ENCODE assay signal across 8 cellular contexts in genomic region chr12:39620664-39621658, GRCh38. TPM values are rescaled to one million over a fixed set of nuclear protein-coding genes. Genes with fewer than 3 reads are reported as not detected.
DNase-seq lines count a peak whose midpoint lies in the region; ATAC-seq and TF ChIP-seq lines count a peak whose summit lies in the region.

No MANE protein-coding gene starts in this region.

- POLR2A ChIA-PET in OCI-LY7 (lab: Charles Lee) = interaction anchor here (0.6 to 2.3 kb wide), 19 partner anchors 8 to 1818 kb away, joined by 3 to 10 read pairs (median 4); no protein-coding TSS in a partner anchor

- H3K9me2 ChIP-seq in GM23248 (ENCODE audit: insufficient read depth) (no peaks in the 10 kb centered on the region), OCI-LY7 (ENCODE audit: insufficient read depth, low read length) (no peaks in the 10 kb centered on the region)

- intact Hi-C loops in OCI-LY7 (cut with micrococcal nuclease; ENCODE audit: unreplicated experiment) (no loop called here), mucosa of descending colon (cut with DNase I, micrococcal nuclease) (no loop called here)

- H3K27me3 ChIP-seq in GM23248 (replicated peaks; ENCODE audit: insufficient read depth) = no peaks in the 10 kb centered on the region

- no peaks in the 10 kb centered on the region for H4K20me1 ChIP-seq in GM23248 (ENCODE audit: insufficient read depth)
- no peaks in the 10 kb centered on the region for H4K20me1 ChIP-seq in OCI-LY7 (ENCODE audit: insufficient read depth, low read length)

- no TSS peak for BruUV-seq in OCI-LY7 (replicated peaks; lab: Mats Ljungman, UMichigan)

- H2AFZ ChIP-seq in GM23248 = peak overlapping the region; percentile 99
- peak overlapping the region; percentile 97 for H2AFZ ChIP-seq in OCI-LY7 (ENCODE audit: low read length)

- in situ Hi-C loops in GM23248 (cut with MboI) (no loop called here), astrocyte of the cerebellum (cut with HindIII; ENCODE audit: low sequenced_read_pairs) (no loop called here)

- H3K27ac ChIP-seq in GM23248 (no peak overlapping the region), OCI-LY7 (ENCODE audit: low read depth, low read length, poor library complexity, severe bottlenecking) (peak overlapping the region; percentile 87), temporal lobe (ENCODE audit: low read depth, low read length) (peak overlapping the region; percentile 67)

- H3K79me2 ChIP-seq in GM23248 (ENCODE audit: insufficient read depth) = no peaks in the 10 kb centered on the region
- H3K79me2 ChIP-seq in OCI-LY7 (ENCODE audit: insufficient read depth, low read depth, low read length) = peaks cover 22% of the 10 kb centered on the region; the same call in 1 of the 2 replicates

- no peak for ATAC-seq in mucosa of descending colon

- H3K4me2 ChIP-seq in GM23248 (ENCODE audit: unreplicated experiment) (peak overlapping the region; percentile 98), OCI-LY7 (ENCODE audit: low read length) (peak overlapping the region; percentile 91)

- CTCF ChIA-PET in OCI-LY7 (lab: Charles Lee; ENCODE audit: unreplicated experiment) = no interaction called here

- H3F3A ChIP-seq in GM23248 (ENCODE audit: insufficient read depth) = peaks cover 19% of the 10 kb centered on the region

- TF ChIP-seq CTCF in GM10266 (IDR thresholded peaks at IDR 0.05; ENCODE audit: control insufficient read depth, insufficient read depth, low read depth, missing control alignments) = no peak
- TF ChIP-seq CTCF in OCI-LY7 (conservative IDR thresholded peaks at IDR 0.05; ENCODE audit: low read length) = no peak
- no peak for TF ChIP-seq CTCF in astrocyte of the cerebellum (IDR thresholded peaks at IDR 0.05; ENCODE audit: low read depth, low read length, missing control alignments)
- no peak for TF ChIP-seq CTCF in mucosa of descending colon (IDR thresholded peaks at IDR 0.05)

- H3K4me1 ChIP-seq in GM23248 (ENCODE audit: insufficient read depth) (0 out of 2 replicates have a peak, but pooled peaks cover 4% of the 10 kb centered on the region), OCI-LY7 (ENCODE audit: insufficient read depth, low read length, poor library complexity, severe bottlenecking) (peaks cover 45% of the 10 kb centered on the region), mucosa of descending colon (ENCODE audit: low read depth) (peaks cover 2% of the 10 kb centered on the region)

- H3K36me3 ChIP-seq in GM23248 (ENCODE audit: low read depth) = no peaks in the 10 kb centered on the region
- H3K36me3 ChIP-seq in OCI-LY7 (ENCODE audit: insufficient read depth, low read length) = no peaks in the 10 kb centered on the region
- H3K36me3 ChIP-seq in mucosa of descending colon (ENCODE audit: low read depth) = no peaks in the 10 kb centered on the region

- no peaks in the 10 kb centered on the region for H3K9me3 ChIP-seq in GM23248 (ENCODE audit: low read depth)
- no peaks in the 10 kb centered on the region for H3K9me3 ChIP-seq in OCI-LY7 (ENCODE audit: low read length)
- no peaks in the 10 kb centered on the region for H3K9me3 ChIP-seq in mucosa of descending colon

- peak overlapping the region; percentile 68 for H3K9ac ChIP-seq in GM23248

- H3K4me3 ChIP-seq in GM23248 (peak overlapping the region; percentile 90), OCI-LY7 (ENCODE audit: low read depth, low read length, poor library complexity, severe bottlenecking) (peak overlapping the region; percentile 74), astrocyte of the cerebellum (ENCODE audit: low read depth, low read length) (peak overlapping the region; percentile 44), mucosa of descending colon (no peak overlapping the region)

- WGBS in GM23248 (ENCODE audit: low coverage in 1 of 2, low lambda C conversion rate in 2 of 2, missing lambda C conversion rate in 2 of 2), 2 experiments = 64 to 65% methylated on average over 11 of the region's 11 CpGs

- DNase-seq in GM10266 (ENCODE audit: extremely low spot score) = peak; percentile 28
- no peak for DNase-seq in GM23248
- peak; percentile 49 for DNase-seq in OCI-LY7 (ENCODE audit: low spot score)
- DNase-seq in astrocyte of the cerebellum (ENCODE audit: low read depth) = no peak
- DNase-seq in mucosa of descending colon = peak in 2 of 3 donors; percentile 36 to 44
- DNase-seq in NCI-H82 treated with DMSO at 0.1 percent for 48 hours (lab: John Stamatoyannopoulos, UW; ENCODE audit: unreplicated experiment) = no peak
- no peak for DNase-seq in NK-92 treated with Interleukin-12 subunit alpha and Interleukin-12 subunit beta, amount 100 ng/mL, for 24 hours (lab: John Stamatoyannopoulos, UW)

RNA-seq across cellular contexts. Expression of gene ABCD2, which starts 1.4 kb away (rescaled TPM):
- 0.11 TPM in 1 of 2 replicates, not detected in the other for total RNA-seq in GM23248 (2014; rRNA removed; shearing (Covaris generic))
- not detected in 2 replicates for polyA plus RNA-seq in GM23248 (2016; fragmentation: Nextera tagmentation; extraction: Ambion mirVana)
- total RNA-seq in OCI-LY7 (2014; rRNA removed; shearing (Covaris generic)) = 1.2 and 1.5 TPM in 2 replicates
- total RNA-seq in OCI-LY7 (2022) (1.9 and 2.4 TPM in 2 replicates), mucosa of descending colon (1 to 10 TPM in 1 of 3 donors, under 1 TPM in 2; 0.52 to 1.1 (median 0.55) TPM), temporal lobe (13.3 TPM)

Comparison
In these comparisons a context has a peak if more than half of its experiments do, and no peak if none do; other contexts are left out.
1. DNase-seq: peak in GM10266 (single experiment), OCI-LY7 (single experiment) and mucosa of descending colon (2 of 3); none in GM23248 (single experiment), astrocyte of the cerebellum (single experiment), NCI-H82 treated with DMSO at 0.1 percent for 48 hours (single experiment) and NK-92 treated with Interleukin-12 subunit alpha and Interleukin-12 subunit beta, amount 100 ng/mL, for 24 hours (single experiment).